ENCODE assay signal across 16 cellular contexts in the genomic region with DNA sequence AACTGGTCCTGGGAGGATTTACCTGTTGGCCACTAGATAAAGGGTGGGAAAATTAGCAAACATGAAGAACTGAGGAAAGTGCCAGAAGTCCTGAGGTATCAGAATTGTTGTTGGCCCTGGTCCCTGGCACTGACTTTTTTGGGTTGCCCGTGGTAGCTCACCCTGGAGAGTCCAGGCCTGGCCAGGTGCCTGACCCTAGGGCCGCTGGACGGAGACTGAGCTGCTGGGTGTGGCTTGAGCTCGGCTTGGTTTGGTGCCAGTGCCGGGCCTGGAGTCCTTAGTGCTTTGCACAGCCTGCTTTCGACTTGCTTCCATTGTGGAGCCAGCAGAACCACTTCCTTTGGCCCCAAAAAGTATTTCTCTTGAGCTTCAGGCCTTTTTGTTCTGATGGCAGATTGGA. TPM values are rescaled to one million over a fixed set of nuclear protein-coding genes. Genes with fewer than 3 reads are reported as not detected.
DNase-seq lines count a peak whose midpoint lies in the region; ATAC-seq and TF ChIP-seq lines count a peak whose summit lies in the region.
"Had no signal": no experiment of that assay in that cellular context is flagged by ENCODE, and none has a peak within 500 bp of the region (broad histone marks: within the 10 kb centered on the region; RNA-seq: fewer than 3 reads in every experiment).

No MANE protein-coding gene starts in this region.

- H3K36me3 ChIP-seq in H7 (replicated peaks; ENCODE audit: control insufficient read depth, insufficient read depth, low read length) (peaks cover 78% of the 10 kb centered on the region), left ventricle myocardium inferior (peaks cover 99% of the 10 kb centered on the region), gastrocnemius medialis (peaks cover 8 to 93% of the 10 kb centered on the region in 2 donors)

- H3K4me1 ChIP-seq in left ventricle myocardium inferior (peaks cover 75% of the 10 kb centered on the region), gastrocnemius medialis (peaks cover 36 to 44% of the 10 kb centered on the region in 2 donors)

- TF ChIP-seq CTCF in left ventricle myocardium inferior (IDR thresholded peaks at IDR 0.05; ENCODE audit: borderline replicate concordance) = no peak
- no peak for TF ChIP-seq CTCF in gastrocnemius medialis (IDR thresholded peaks at IDR 0.05 in 4 of 5, conservative IDR thresholded peaks at IDR 0.05 in 1 of 5)

- TF ChIP-seq POLR2A in gastrocnemius medialis (IDR thresholded peaks at IDR 0.05) = no peak

- no peaks in the 10 kb centered on the region for H3K9me3 Mint-ChIP-seq in activated naive CD8-positive, alpha-beta T cell treated with anti-CD3 and anti-CD28 coated beads for 36 hours

- ATAC-seq in gastrocnemius medialis (peak in 1 of 2 donors; percentile 42), HG02970 (IDR thresholded peaks at IDR 0.05; ENCODE audit: low FRiP score, unreplicated experiment) (no peak), GM21447 (IDR thresholded peaks at IDR 0.05; ENCODE audit: unreplicated experiment) (no peak)
- ATAC-seq: HCT116, Panc1 had no signal

- no peak overlapping the region for H3K27ac Mint-ChIP-seq in activated naive CD8-positive, alpha-beta T cell treated with anti-CD3 and anti-CD28 coated beads for 36 hours

- in situ Hi-C loops in gastrocnemius medialis (cut with MboI; ENCODE audit: low sequenced_read_pairs in 4 of 4) = no loop called here

- intact Hi-C loops in left ventricle myocardium inferior (cut with micrococcal nuclease) (no loop called here), gastrocnemius medialis (cut with DNase I; ENCODE audit: low total_unique reads) (no loop called here)

- H3K27me3 ChIP-seq in H7 (ENCODE audit: control insufficient read depth, insufficient read depth, low read length) (no peaks in the 10 kb centered on the region), left ventricle myocardium inferior (ENCODE audit: low read depth) (no peaks in the 10 kb centered on the region), gastrocnemius medialis (no peaks in the 10 kb centered on the region)

- peaks cover 12% of the 10 kb centered on the region for H3K4me1 Mint-ChIP-seq in activated naive CD8-positive, alpha-beta T cell treated with anti-CD3 and anti-CD28 coated beads for 36 hours

- peaks cover 29% of the 10 kb centered on the region for H3K36me3 Mint-ChIP-seq in activated naive CD8-positive, alpha-beta T cell treated with anti-CD3 and anti-CD28 coated beads for 36 hours

- H3K9me3 ChIP-seq in left ventricle myocardium inferior (replicated peaks) = no peaks in the 10 kb centered on the region
- no peaks in the 10 kb centered on the region for H3K9me3 ChIP-seq in gastrocnemius medialis

- H3K4me3 ChIP-seq in H7 (ENCODE audit: insufficient read depth, low read depth, low read length) = no peak overlapping the region
- H3K4me3 ChIP-seq in left ventricle myocardium inferior = no peak overlapping the region
- H3K4me3 ChIP-seq in gastrocnemius medialis = no peak overlapping the region

- H3K27me3 Mint-ChIP-seq in activated naive CD8-positive, alpha-beta T cell treated with anti-CD3 and anti-CD28 coated beads for 36 hours = no peaks in the 10 kb centered on the region

- DNase-seq in H7 (peak; percentile 19), cerebellar cortex (ENCODE audit: low spot score) (peak; percentile 7), left ventricle myocardium inferior (peak; percentile 79), gastrocnemius medialis (peak; percentile 40 to 81), inferior parietal cortex (ENCODE audit: extremely low spot score) (no peak)
- no peak for DNase-seq in activated naive CD8-positive, alpha-beta T cell treated with anti-CD3 and anti-CD28 coated beads for 36 hours
- DNase-seq: DMS153, KG1, NCI-H1092, NCI-H1694, SHP77 treated with DMSO at 0.1 percent for 48 hours had no signal

- no peak overlapping the region for H3K4me3 Mint-ChIP-seq in activated naive CD8-positive, alpha-beta T cell treated with anti-CD3 and anti-CD28 coated beads for 36 hours

- H3K27ac ChIP-seq in left ventricle myocardium inferior (replicated peaks) = peak overlapping the region; percentile 72
- H3K27ac ChIP-seq in gastrocnemius medialis = peak overlapping the region; percentile 69 to 94 (median 81)
- H3K27ac ChIP-seq: C4-2B had no signal

RNA-seq across cellular contexts. Expression of a gene that starts 12.9 kb away (rescaled TPM):
- total RNA-seq in H7 (2014; rRNA removed; shearing (Covaris generic)) = 206 and 246 TPM in 2 replicates
- total RNA-seq in left ventricle myocardium inferior = 507 TPM
- 100 to 1,000 TPM; 236 to 344 (median 284) TPM for total RNA-seq in gastrocnemius medialis
- total RNA-seq in activated naive CD8-positive, alpha-beta T cell treated with anti-CD3 and anti-CD28 coated beads for 36 hours = 100 to 1,000 TPM; 304 to 310 TPM

RNA-seq across cellular contexts. Expression of a gene that starts 13.0 kb away (rescaled TPM):
- total RNA-seq in H7 (2014; rRNA removed; shearing (Covaris generic)) = 53.1 and 68.6 TPM in 2 replicates
- total RNA-seq in left ventricle myocardium inferior = 22.2 TPM
- total RNA-seq in gastrocnemius medialis = 10 to 100 TPM; 10.0 to 31.5 (median 17.3) TPM
- 10 to 100 TPM; 28.2 to 30.4 TPM for total RNA-seq in activated naive CD8-positive, alpha-beta T cell treated with anti-CD3 and anti-CD28 coated beads for 36 hours

Comparison
In these comparisons a context has a peak if more than half of its experiments do, and no peak if none do; other contexts are left out.
1. DNase-seq: peak in H7 (single experiment), cerebellar cortex (single experiment), left ventricle myocardium inferior (single experiment) and gastrocnemius medialis (2 of 2); none in activated naive CD8-positive, alpha-beta T cell treated with anti-CD3 and anti-CD28 coated beads for 36 hours (single experiment) and inferior parietal cortex (single experiment).